In the genomic region with DNA sequence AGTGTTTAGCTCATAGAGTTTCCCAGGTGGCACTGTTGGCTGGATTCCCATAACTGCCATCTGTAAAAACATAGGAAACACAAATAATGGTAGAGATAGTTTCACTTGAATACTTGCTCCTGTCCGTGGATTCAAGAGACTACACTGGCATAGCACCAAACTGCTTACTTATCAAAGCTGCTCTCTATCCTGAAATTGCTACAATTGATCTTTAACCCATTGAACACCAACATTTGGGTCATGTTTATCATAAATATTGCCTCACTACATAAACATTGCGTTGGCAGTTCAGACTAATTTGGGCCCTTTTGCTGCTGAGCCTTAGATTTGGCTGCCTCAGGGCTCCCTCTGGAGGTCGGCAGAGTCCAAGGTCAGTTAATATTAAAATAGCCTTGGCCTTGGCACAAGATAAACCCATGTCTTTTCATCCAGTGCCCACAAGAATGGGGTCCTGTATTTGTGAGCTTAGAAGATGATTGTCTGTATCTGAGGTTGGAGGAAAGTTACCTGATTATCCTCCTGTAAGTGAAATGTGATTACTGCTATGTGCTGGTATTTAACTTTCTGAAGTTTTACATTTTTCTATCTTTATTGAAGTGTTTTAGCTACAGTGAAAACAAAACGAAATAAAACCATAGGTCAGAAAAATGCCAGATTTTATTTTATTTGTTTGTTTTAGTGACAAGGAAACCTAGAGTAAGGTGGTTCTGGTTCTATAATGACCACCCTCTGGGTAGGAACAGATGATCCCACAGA, we compare ENCODE assay signal across 8 cellular contexts. TPM values are rescaled to one million over a fixed set of nuclear protein-coding genes. Genes with fewer than 3 reads are reported as not detected.
DNase-seq lines count a peak whose midpoint lies in the region; ATAC-seq, FAIRE-seq and TF ChIP-seq lines count a peak whose summit lies in the region.

No MANE protein-coding gene starts in this region.

- intact Hi-C loops in OCI-LY7 (cut with micrococcal nuclease; ENCODE audit: unreplicated experiment) (loop anchor here (1.0 to 2.0 kb wide), 5 partner anchors 40 to 226 kb away; no protein-coding TSS in a partner anchor), left colon (cut with DNase I, micrococcal nuclease) (no loop called here)

- peak; percentile 91 for TF ChIP-seq CTCF in KMS-11 (conservative IDR thresholded peaks at IDR 0.05; ENCODE audit: low read depth, low read length)
- TF ChIP-seq CTCF in OCI-LY7 (conservative IDR thresholded peaks at IDR 0.05; ENCODE audit: low read length): peak; percentile 93
- TF ChIP-seq CTCF in bronchial epithelial cell (IDR thresholded peaks at IDR 0.05; ENCODE audit: insufficient read depth, low read length, severe bottlenecking): peak; percentile 76
- peak; percentile 78 for TF ChIP-seq CTCF in thoracic aorta (IDR thresholded peaks at IDR 0.05)

- POLR2A ChIA-PET in OCI-LY7 (lab: Charles Lee): interaction anchor here (0.6 to 0.9 kb wide), 2 partner anchors 34 to 227 kb away, joined by 3 read pairs; no protein-coding TSS in a partner anchor

- H3K4me2 ChIP-seq in KMS-11: no peak overlapping the region; the same call in 1 of the 2 replicates
- H3K4me2 ChIP-seq in OCI-LY7 (ENCODE audit: low read length): peak overlapping the region; percentile 14; the same call in 1 of the 2 replicates

- H4K20me1 ChIP-seq in KMS-11 (ENCODE audit: insufficient read depth) (no peaks in the 10 kb centered on the region), OCI-LY7 (ENCODE audit: insufficient read depth, low read length) (no peaks in the 10 kb centered on the region)

- H3K27me3 ChIP-seq in KMS-11 (ENCODE audit: insufficient read depth, low read depth) (no peaks in the 10 kb centered on the region), bronchial epithelial cell (ENCODE audit: control insufficient read depth, insufficient read depth, low read length) (peaks cover 2% of the 10 kb centered on the region), thoracic aorta (replicated peaks; ENCODE audit: insufficient read depth) (no peaks in the 10 kb centered on the region)

- H3K4me1 ChIP-seq in KMS-11 (ENCODE audit: low read depth, poor library complexity, severe bottlenecking) (peaks cover 24% of the 10 kb centered on the region), OCI-LY7 (ENCODE audit: insufficient read depth, low read length, poor library complexity, severe bottlenecking) (peaks cover 32% of the 10 kb centered on the region), thoracic aorta (ENCODE audit: control insufficient read depth in 1 of 2, low read depth in 2 of 2) (peaks cover 3 to 42% of the 10 kb centered on the region in 2 donors)

- H3K9me2 ChIP-seq in OCI-LY7 (ENCODE audit: insufficient read depth, low read length): no peaks in the 10 kb centered on the region

- CTCF ChIA-PET in OCI-LY7 (lab: Charles Lee; ENCODE audit: unreplicated experiment): interaction anchor here (0.9 to 1.7 kb wide), 2 partner anchors 37 to 227 kb away, joined by 3 to 5 read pairs; no protein-coding TSS in a partner anchor

- peaks cover 31 to 42% of the 10 kb centered on the region in 2 donors for H3K27me3 Mint-ChIP-seq in effector memory CD8-positive, alpha-beta T cell

- peaks cover 0 to 5% of the 10 kb centered on the region in 2 donors for H3K4me1 Mint-ChIP-seq in effector memory CD8-positive, alpha-beta T cell (ENCODE audit: low read depth in 2 of 2)

- BruUV-seq in OCI-LY7 (replicated peaks; lab: Mats Ljungman, UMichigan): no TSS peak

- no peaks in the 10 kb centered on the region for H3K36me3 ChIP-seq in KMS-11 (ENCODE audit: insufficient read depth)
- no peaks in the 10 kb centered on the region for H3K36me3 ChIP-seq in OCI-LY7 (ENCODE audit: insufficient read depth, low read length)
- H3K36me3 ChIP-seq in bronchial epithelial cell (ENCODE audit: control insufficient read depth, insufficient read depth, low read length): no peaks in the 10 kb centered on the region
- H3K36me3 ChIP-seq in thoracic aorta: no peaks in the 10 kb centered on the region

- H3K27ac ChIP-seq in KMS-11: no peak overlapping the region
- H3K27ac ChIP-seq in OCI-LY7 (ENCODE audit: low read depth, low read length, poor library complexity, severe bottlenecking): no peak overlapping the region
- no peak overlapping the region for H3K27ac ChIP-seq in thoracic aorta

- no peaks in the 10 kb centered on the region for H3K9me3 Mint-ChIP-seq in effector memory CD8-positive, alpha-beta T cell

- H3K36me3 Mint-ChIP-seq in effector memory CD8-positive, alpha-beta T cell (ENCODE audit: insufficient read depth): no peaks in the 10 kb centered on the region

- H3K4me3 ChIP-seq in KMS-11 (IDR thresholded peaks at IDR 0.05; ENCODE audit: insufficient read depth, low read depth, low read length): no peak overlapping the region
- no peak overlapping the region for H3K4me3 ChIP-seq in OCI-LY7 (ENCODE audit: low read depth, low read length, poor library complexity, severe bottlenecking)
- H3K4me3 ChIP-seq in bronchial epithelial cell (ENCODE audit: low read depth, low read length): no peak overlapping the region
- H3K4me3 ChIP-seq in thoracic aorta: no peak overlapping the region

- H3K9ac ChIP-seq in KMS-11: no peak overlapping the region

- ATAC-seq in GM19324 (IDR thresholded peaks at IDR 0.05; ENCODE audit: low FRiP score, unreplicated experiment) (peak; percentile 46), left colon (peak; percentile 71), thoracic aorta (ENCODE audit: insufficient number of reproducible peaks, low FRiP score, low read depth) (no peak)
- no peak for ATAC-seq in effector memory CD8-positive, alpha-beta T cell (replicated peaks)

- H2AFZ ChIP-seq in KMS-11 (ENCODE audit: low read depth): peak overlapping the region; percentile 51
- H2AFZ ChIP-seq in OCI-LY7 (ENCODE audit: low read length): peak overlapping the region; percentile 61; the same call in 1 of the 2 replicates

- DNase-seq in COLO829 (ENCODE audit: low spot score): peak; percentile 3
- DNase-seq in OCI-LY7 (ENCODE audit: low spot score): peak; percentile 72
- peak; percentile 51 for DNase-seq in bronchial epithelial cell (ENCODE audit: low read depth)
- peak; percentile 33 to 36 for DNase-seq in left colon
- no peak for DNase-seq in thoracic aorta (ENCODE audit: low spot score)
- DNase-seq in effector memory CD8-positive, alpha-beta T cell: no peak

- H3K4me3 Mint-ChIP-seq in effector memory CD8-positive, alpha-beta T cell: no peak overlapping the region

- no peak for FAIRE-seq in bronchial epithelial cell (lab: Jason Lieb, UNC)

- H3K9me3 ChIP-seq in OCI-LY7 (ENCODE audit: low read length) (no peaks in the 10 kb centered on the region), thoracic aorta (no peaks in the 10 kb centered on the region)

- H3K79me2 ChIP-seq in KMS-11 (ENCODE audit: insufficient read depth, low read depth): no peaks in the 10 kb centered on the region
- H3K79me2 ChIP-seq in OCI-LY7 (ENCODE audit: insufficient read depth, low read depth, low read length): no peaks in the 10 kb centered on the region

- no peak overlapping the region for H3K27ac Mint-ChIP-seq in effector memory CD8-positive, alpha-beta T cell

RNA-seq across cellular contexts. Expression of a gene that starts 4.0 kb away (rescaled TPM):
- total RNA-seq in OCI-LY7 (2014; rRNA removed; shearing (Covaris generic)): not detected in 2 replicates
- total RNA-seq in OCI-LY7 (2022): not detected in 2 replicates
- not detected in 2 replicates for total RNA-seq in bronchial epithelial cell
- total RNA-seq in left colon: under 1 TPM in 1 of 2 donors, not detected in 1; 0.17 TPM
- total RNA-seq in thoracic aorta: 10 to 100 TPM; 10.7 to 25.5 TPM

Comparison
In these comparisons a context has a peak if more than half of its experiments do, and no peak if none do; other contexts are left out.
1. DNase-seq: peak in COLO829 (single experiment), OCI-LY7 (single experiment), bronchial epithelial cell (single experiment) and left colon (2 of 2); none in thoracic aorta (single experiment) and effector memory CD8-positive, alpha-beta T cell (0 of 3).
2. ATAC-seq: peak in GM19324 (single experiment) and left colon (single experiment); none in thoracic aorta (single experiment) and effector memory CD8-positive, alpha-beta T cell (single experiment).
3. RNA of a gene that starts 4.0 kb away (total RNA-seq): 10.7 to 25.5 TPM in thoracic aorta; 0.17 TPM in left colon, not detected in OCI-LY7 and not detected in bronchial epithelial cell; every median in the first group is over 4 times any median in the second.
4. Peak in every context shown above with its lines, with median percentiles within 50 percentile points of each other: CTCF ChIP-seq.